13 cellular contexts compared by ENCODE assay signal in the genomic region with DNA sequence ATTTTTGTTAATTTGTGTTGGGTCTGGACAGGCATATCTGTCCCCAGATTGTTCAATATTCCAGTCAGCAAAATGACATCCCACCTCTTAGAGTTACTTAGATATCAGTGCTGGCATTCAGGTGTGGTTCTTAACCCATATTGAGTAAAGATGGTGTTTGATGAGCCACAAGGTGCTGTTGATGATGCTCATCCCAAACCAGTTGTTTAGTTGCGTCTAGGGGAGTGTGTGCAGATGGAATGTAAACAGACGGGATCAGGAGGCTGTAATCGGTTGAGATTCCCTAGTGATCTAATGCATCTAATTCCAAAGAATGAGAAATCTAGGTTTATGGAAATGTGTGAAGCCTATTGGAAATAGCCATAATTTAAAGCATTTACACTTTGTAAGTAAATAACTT. TPM values are rescaled to one million over a fixed set of nuclear protein-coding genes. Genes with fewer than 3 reads are reported as not detected.
DNase-seq lines count a peak whose midpoint lies in the region; ATAC-seq, FAIRE-seq and TF ChIP-seq lines count a peak whose summit lies in the region.
"Had no signal": no experiment of that assay in that cellular context is flagged by ENCODE, and none has a peak within 500 bp of the region (broad histone marks: within the 10 kb centered on the region; RNA-seq: fewer than 3 reads in every experiment).

No MANE protein-coding gene starts in this region.

- TF ChIP-seq CTCF in KMS-11 (conservative IDR thresholded peaks at IDR 0.05; ENCODE audit: low read depth, low read length): no peak
- TF ChIP-seq CTCF in GM12878 (IDR thresholded peaks at IDR 0.05 in 2 of 3, conservative IDR thresholded peaks at IDR 0.05 in 1 of 3; ENCODE audit: control insufficient read depth in 2 of 3, extremely low read depth in 1 of 3, insufficient read depth in 1 of 3, low read depth in 3 of 3, low read length in 3 of 3): no peak
- no peak for TF ChIP-seq CTCF in GM10248 (IDR thresholded peaks at IDR 0.05; ENCODE audit: control extremely low read depth, extremely low read depth, low read depth, missing control alignments)

- TF ChIP-seq POLR2A in GM12878 (IDR thresholded peaks at IDR 0.05; ENCODE audit: low read depth, low read length): no peak

- H3K9ac ChIP-seq in KMS-11 (no peak overlapping the region), GM12878 (ENCODE audit: control insufficient read depth, insufficient read depth, low read length) (no peak overlapping the region)

- 76% methylated on average over 3 of the region's 3 CpGs for WGBS in GM12878 (ENCODE audit: insufficient coverage, insufficient replicate concordance, low lambda C conversion rate, missing lambda C conversion rate)

- H3K79me2 ChIP-seq in KMS-11 (ENCODE audit: insufficient read depth, low read depth) (peaks cover 48% of the 10 kb centered on the region; the same call in 1 of the 2 replicates), GM12878 (ENCODE audit: control insufficient read depth, insufficient read depth, low read length) (no peaks in the 10 kb centered on the region)

- CTCF ChIA-PET in GM12878 (lab: Yijun Ruan, JAX) (no interaction called here), GM10248 (lab: Yijun Ruan, JAX) (interaction anchor here (0.8 to 1.1 kb wide), 2 partner anchors 15 to 57 kb away, joined by 3 read pairs; no protein-coding TSS in a partner anchor)

- H4K20me1 ChIP-seq in KMS-11 (ENCODE audit: insufficient read depth) (no peaks in the 10 kb centered on the region), GM12878 (ENCODE audit: control insufficient read depth, insufficient read depth) (no peaks in the 10 kb centered on the region)

- peak; percentile 10 for DNase-seq in Ammon's horn (ENCODE audit: low spot score)
- no peak for DNase-seq in GM12878 (ENCODE audit: low read depth, low spot score)
- peak; percentile 38 for DNase-seq in kidney tubule cell (ENCODE audit: low spot score)
- DNase-seq in GM10248 (ENCODE audit: extremely low spot score): no peak
- no peak for DNase-seq in NCI-H2196 treated with DMSO at 0.1 percent for 48 hours (lab: John Stamatoyannopoulos, UW; ENCODE audit: unreplicated experiment)
- DNase-seq in GOT3 (lab: John Stamatoyannopoulos, UW): no peak
- DNase-seq: activated T-cell treated with anti-CD3 and anti-CD28 coated beads, Interleukin-2, amount 50 U/mL, for 48 hours; brain microvascular endothelial cell; GDM1 had no signal

- no TSS peak for BruUV-seq in GM12878 (replicated peaks; lab: Mats Ljungman, UMichigan)

- in situ Hi-C loops in GM12878 (cut with MboI): no loop called here

- intact Hi-C loops in GM12878 (cut with micrococcal nuclease; ENCODE audit: unreplicated experiment): no loop called here

- no peaks in the 10 kb centered on the region for H3K9me3 ChIP-seq in GM12878 (replicated peaks; ENCODE audit: control insufficient read depth, insufficient read depth, low read length)
- H3K9me3 ChIP-seq: ovary had no signal

- no peak for TF ChIP-seq EP300 in GM12878 (IDR thresholded peaks at IDR 0.05; ENCODE audit: borderline replicate concordance in 1 of 2, control insufficient read depth in 1 of 2, low read depth in 2 of 2, low read length in 2 of 2)

- H3K36me3 ChIP-seq in KMS-11 (ENCODE audit: insufficient read depth) (no peaks in the 10 kb centered on the region), GM12878 (ENCODE audit: control insufficient read depth in 2 of 2, insufficient read depth in 2 of 2, low read length in 1 of 2) (no peaks in the 10 kb centered on the region)
- H3K36me3 ChIP-seq: brain microvascular endothelial cell, ovary had no signal

- peaks cover 41% of the 10 kb centered on the region for H3K4me1 ChIP-seq in KMS-11 (ENCODE audit: low read depth, poor library complexity, severe bottlenecking)
- no peaks in the 10 kb centered on the region for H3K4me1 ChIP-seq in GM12878 (ENCODE audit: control insufficient read depth, insufficient read depth, low read length)

- H3K4me2 ChIP-seq in KMS-11 (peak overlapping the region; percentile 81), GM12878 (ENCODE audit: control insufficient read depth, insufficient read depth) (peak overlapping the region; percentile 44; the same call in 1 of the 2 replicates)

- RAD21 ChIA-PET in GM12878 (lab: Charles Lee; ENCODE audit: unreplicated experiment): interaction anchor here (0.6 kb wide), 1 partner anchor 1155 kb away, joined by 3 read pairs; no protein-coding TSS in a partner anchor

- no peak overlapping the region for H3K27ac ChIP-seq in KMS-11
- H3K27ac ChIP-seq in GM12878 (ENCODE audit: control insufficient read depth, insufficient read depth): no peak overlapping the region
- H3K27ac ChIP-seq: brain microvascular endothelial cell, ovary had no signal

- ATAC-seq in GM12878 (no peak), GM21515 (IDR thresholded peaks at IDR 0.05; ENCODE audit: unreplicated experiment) (no peak)

- POLR2A ChIA-PET in GM12878 (lab: Charles Lee): no interaction called here
- POLR2A ChIA-PET in GM10248 (lab: Yijun Ruan, JAX): no interaction called here

- peak overlapping the region; percentile 96 for H3K4me3 ChIP-seq in KMS-11 (IDR thresholded peaks at IDR 0.05; ENCODE audit: insufficient read depth, low read depth, low read length)
- 0 out of 2 replicates have a peak overlapping the region, but pooled peaks have one; percentile 67 for H3K4me3 ChIP-seq in GM12878

- SMC1A ChIA-PET in GM12878 (lab: Charles Lee; ENCODE audit: uncharacterized antibody, unreplicated experiment): interaction anchor here (0.9 to 1.0 kb wide), 2 partner anchors 31 to 44 kb away, joined by 3 read pairs; no protein-coding TSS in a partner anchor

- H3K27me3 ChIP-seq in KMS-11 (ENCODE audit: insufficient read depth, low read depth) (no peaks in the 10 kb centered on the region), GM12878 (replicated peaks in 1 of 2; ENCODE audit: control insufficient read depth in 2 of 2, insufficient read depth in 2 of 2, low read length in 1 of 2) (no peaks in the 10 kb centered on the region)
- H3K27me3 ChIP-seq: ovary had no signal

- TF ChIP-seq RAD21 in GM12878 (IDR thresholded peaks at IDR 0.05; ENCODE audit: insufficient read depth, low read depth, low read length): no peak

- FAIRE-seq in GM12878 (lab: Jason Lieb, UNC): no peak
- FAIRE-seq: islet of Langerhans had no signal

- H2AFZ ChIP-seq in KMS-11 (ENCODE audit: low read depth) (no peak overlapping the region), GM12878 (ENCODE audit: control insufficient read depth, low read depth, low read length) (no peak overlapping the region)

TF ChIP-seq in GM12878, 131 proteins besides CTCF, POLR2A, EP300 and RAD21:
- TF ChIP-seq RB1 (IDR thresholded peaks at IDR 0.05; ENCODE audit: borderline replicate concordance): no peak
- no peak for TF ChIP-seq MEF2A (IDR thresholded peaks at IDR 0.05; ENCODE audit: insufficient read depth, low read depth, low read length)
- TF ChIP-seq, protein P1, sequence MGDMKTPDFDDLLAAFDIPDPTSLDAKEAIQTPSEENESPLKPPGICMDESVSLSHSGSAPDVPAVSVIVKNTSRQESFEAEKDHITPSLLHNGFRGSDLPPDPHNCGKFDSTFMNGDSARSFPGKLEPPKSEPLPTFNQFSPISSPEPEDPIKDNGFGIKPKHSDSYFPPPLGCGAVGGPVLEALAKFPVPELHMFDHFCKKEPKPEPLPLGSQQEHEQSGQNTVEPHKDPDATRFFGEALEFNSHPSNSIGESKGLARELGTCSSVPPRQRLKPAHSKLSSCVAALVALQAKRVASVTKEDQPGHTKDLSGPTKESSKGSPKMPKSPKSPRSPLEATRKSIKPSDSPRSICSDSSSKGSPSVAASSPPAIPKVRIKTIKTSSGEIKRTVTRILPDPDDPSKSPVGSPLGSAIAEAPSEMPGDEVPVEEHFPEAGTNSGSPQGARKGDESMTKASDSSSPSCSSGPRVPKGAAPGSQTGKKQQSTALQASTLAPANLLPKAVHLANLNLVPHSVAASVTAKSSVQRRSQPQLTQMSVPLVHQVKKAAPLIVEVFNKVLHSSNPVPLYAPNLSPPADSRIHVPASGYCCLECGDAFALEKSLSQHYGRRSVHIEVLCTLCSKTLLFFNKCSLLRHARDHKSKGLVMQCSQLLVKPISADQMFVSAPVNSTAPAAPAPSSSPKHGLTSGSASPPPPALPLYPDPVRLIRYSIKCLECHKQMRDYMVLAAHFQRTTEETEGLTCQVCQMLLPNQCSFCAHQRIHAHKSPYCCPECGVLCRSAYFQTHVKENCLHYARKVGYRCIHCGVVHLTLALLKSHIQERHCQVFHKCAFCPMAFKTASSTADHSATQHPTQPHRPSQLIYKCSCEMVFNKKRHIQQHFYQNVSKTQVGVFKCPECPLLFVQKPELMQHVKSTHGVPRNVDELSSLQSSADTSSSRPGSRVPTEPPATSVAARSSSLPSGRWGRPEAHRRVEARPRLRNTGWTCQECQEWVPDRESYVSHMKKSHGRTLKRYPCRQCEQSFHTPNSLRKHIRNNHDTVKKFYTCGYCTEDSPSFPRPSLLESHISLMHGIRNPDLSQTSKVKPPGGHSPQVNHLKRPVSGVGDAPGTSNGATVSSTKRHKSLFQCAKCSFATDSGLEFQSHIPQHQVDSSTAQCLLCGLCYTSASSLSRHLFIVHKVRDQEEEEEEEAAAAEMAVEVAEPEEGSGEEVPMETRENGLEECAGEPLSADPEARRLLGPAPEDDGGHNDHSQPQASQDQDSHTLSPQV (IDR thresholded peaks at IDR 0.05): no peak

RNA-seq across cellular contexts. Expression of a gene that starts 1.1 kb away (rescaled TPM):
- 28.1 and 36.1 TPM in 2 replicates for total RNA-seq in GM12878 (2013; cell fraction: nucleolus; rRNA removed)
- 2.3 and 2.8 TPM in 2 replicates for total RNA-seq in GM12878 (2014; rRNA removed)
- total RNA-seq in GM12878 (2014; rRNA removed; fragmentation: Illumina TruSeq; extraction: Trizol): 5.1 and 5.6 TPM in 2 replicates
- 5.1 and 6.0 TPM in 2 replicates for total RNA-seq in GM12878 (2021)
- 1.8 TPM for polyA plus RNA-seq in GM12878 (2011; ENCODE audit: low read depth)
- polyA plus RNA-seq in GM12878 (2011; rRNA removed): 15.4 and 25.6 TPM in 2 replicates
- polyA plus RNA-seq in GM12878 (2011; cell fraction: cytosol; rRNA removed): 2.8 and 3.2 TPM in 2 replicates
- polyA plus RNA-seq in GM12878 (2011; cell fraction: nucleus; rRNA removed): 11.7 and 12.2 TPM in 2 replicates
- 3.3 and 6.6 TPM in 2 replicates for polyA plus RNA-seq in GM12878 (2012)
- 4.0 and 6.4 TPM in 2 replicates for polyA plus RNA-seq in GM12878 (2014; fragmentation: Illumina TruSeq; extraction: Trizol)
- polyA plus RNA-seq in GM12878 (2014; fragmentation: Nextera tagmentation; extraction: Ambion mirVana): 1 to 10 TPM; 1.4 to 1.8 TPM
- polyA plus RNA-seq in GM12878 (2014; rRNA removed): 2.3 and 3.4 TPM in 2 replicates
- 1 to 10 TPM; 2.4 to 4.6 TPM for polyA plus RNA-seq in GM12878 (2016; fragmentation: Nextera tagmentation; extraction: Ambion mirVana)
- 3.3 and 7.5 TPM in 2 replicates for polyA minus RNA-seq in GM12878 (2011; rRNA and poly(A)+ RNA removed)
- 4.8 and 11.3 TPM in 2 replicates for polyA minus RNA-seq in GM12878 (2011; cell fraction: cytosol; rRNA and poly(A)+ RNA removed)
- polyA minus RNA-seq in GM12878 (2011; cell fraction: nucleus; rRNA and poly(A)+ RNA removed): 6.0 and 7.7 TPM in 2 replicates

Comparison
In these comparisons a context has a peak if more than half of its experiments do, and no peak if none do; other contexts are left out.
1. DNase-seq: peak in Ammon's horn (single experiment) and kidney tubule cell (single experiment); none in GM12878 (single experiment), GM10248 (single experiment), NCI-H2196 treated with DMSO at 0.1 percent for 48 hours (single experiment) and GOT3 (single experiment).